ENCODE assay signal across 10 cellular contexts in genomic region chr5:146173597-146173996, GRCh38. TPM values are rescaled to one million over a fixed set of nuclear protein-coding genes. Genes with fewer than 3 reads are reported as not detected.
A peak's percentile ranks its signal among the peaks of the same experiment; 100 is the strongest.
DNase-seq lines count a peak whose midpoint lies in the region; ATAC-seq and TF ChIP-seq lines count a peak whose summit lies in the region.
"Had no signal": no experiment of that assay in that cellular context is flagged by ENCODE, and none has a peak within 500 bp of the region (broad histone marks: within the 10 kb centered on the region; RNA-seq: fewer than 3 reads in every experiment).

No MANE protein-coding gene starts in this region.

- intact Hi-C loops in breast epithelium (cut with DNase I; ENCODE audit: low total_unique reads) = no loop called here

- H3K9me3 ChIP-seq in breast epithelium = no peaks in the 10 kb centered on the region

- H3K27ac Mint-ChIP-seq in activated T-cell treated with anti-CD3 and anti-CD28 coated beads, Interleukin-2, amount 50 U/mL, for 24 hours = peak overlapping the region; percentile 28
- H3K27ac Mint-ChIP-seq in stimulated activated effector memory CD8-positive, alpha-beta T cell treated with anti-CD3 and anti-CD28 coated beads, Interleukin-12 subunit alpha, Interleukin-12 subunit beta, amount 100 ng/mL, for 72 hours = no peak overlapping the region

- TF ChIP-seq POLR2A in breast epithelium (IDR thresholded peaks at IDR 0.05) = no peak

- no peak for ATAC-seq in activated T-cell treated with anti-CD3 and anti-CD28 coated beads, Interleukin-2, amount 50 U/mL, for 4 hours
- ATAC-seq in GM21717 (IDR thresholded peaks at IDR 0.05; ENCODE audit: unreplicated experiment) = peak; percentile 90
- ATAC-seq in HG03280 (IDR thresholded peaks at IDR 0.05; ENCODE audit: unreplicated experiment) = peak; percentile 93
- peak; percentile 67 for ATAC-seq in stimulated activated effector memory CD8-positive, alpha-beta T cell treated with anti-CD3 and anti-CD28 coated beads, Interleukin-12 subunit alpha, Interleukin-12 subunit beta, amount 100 ng/mL, for 72 hours

- TF ChIP-seq CTCF in breast epithelium (IDR thresholded peaks at IDR 0.05) = no peak

- H3K27me3 ChIP-seq in breast epithelium = no peaks in the 10 kb centered on the region

- H3K9me3 Mint-ChIP-seq in activated T-cell treated with anti-CD3 and anti-CD28 coated beads, Interleukin-2, amount 50 U/mL, for 24 hours = no peaks in the 10 kb centered on the region
- no peaks in the 10 kb centered on the region for H3K9me3 Mint-ChIP-seq in activated T-cell treated with anti-CD3 and anti-CD28 coated beads, Interleukin-2, amount 50 U/mL, for 4 hours
- no peaks in the 10 kb centered on the region for H3K9me3 Mint-ChIP-seq in stimulated activated effector memory CD8-positive, alpha-beta T cell treated with anti-CD3 and anti-CD28 coated beads, Interleukin-12 subunit alpha, Interleukin-12 subunit beta, amount 100 ng/mL, for 72 hours

- peaks cover 77% of the 10 kb centered on the region for H3K36me3 Mint-ChIP-seq in activated T-cell treated with anti-CD3 and anti-CD28 coated beads, Interleukin-2, amount 50 U/mL, for 24 hours (ENCODE audit: low read depth)
- H3K36me3 Mint-ChIP-seq in activated T-cell treated with anti-CD3 and anti-CD28 coated beads, Interleukin-2, amount 50 U/mL, for 4 hours (ENCODE audit: insufficient read depth) = peaks cover 27% of the 10 kb centered on the region
- H3K36me3 Mint-ChIP-seq in stimulated activated effector memory CD8-positive, alpha-beta T cell treated with anti-CD3 and anti-CD28 coated beads, Interleukin-12 subunit alpha, Interleukin-12 subunit beta, amount 100 ng/mL, for 72 hours = peaks cover 99% of the 10 kb centered on the region

- no peaks in the 10 kb centered on the region for H3K4me1 ChIP-seq in breast epithelium

- H3K36me3 ChIP-seq in breast epithelium = peaks cover 7% of the 10 kb centered on the region

- H3K4me3 ChIP-seq in breast epithelium = no peak overlapping the region

- peaks cover 12% of the 10 kb centered on the region for H3K4me1 Mint-ChIP-seq in activated T-cell treated with anti-CD3 and anti-CD28 coated beads, Interleukin-2, amount 50 U/mL, for 24 hours (ENCODE audit: low read depth)
- peaks cover 11% of the 10 kb centered on the region for H3K4me1 Mint-ChIP-seq in activated T-cell treated with anti-CD3 and anti-CD28 coated beads, Interleukin-2, amount 50 U/mL, for 4 hours (ENCODE audit: low read depth)
- peaks cover 10% of the 10 kb centered on the region for H3K4me1 Mint-ChIP-seq in stimulated activated effector memory CD8-positive, alpha-beta T cell treated with anti-CD3 and anti-CD28 coated beads, Interleukin-12 subunit alpha, Interleukin-12 subunit beta, amount 100 ng/mL, for 72 hours

- H3K27ac ChIP-seq in breast epithelium = no peak overlapping the region

- DNase-seq in activated T-cell treated with anti-CD3 and anti-CD28 coated beads, Interleukin-2, amount 50 U/mL, for 24 hours = no peak
- DNase-seq in activated T-cell treated with anti-CD3 and anti-CD28 coated beads, Interleukin-2, amount 50 U/mL, for 4 hours = no peak
- DNase-seq in stimulated activated effector memory CD8-positive, alpha-beta T cell treated with anti-CD3 and anti-CD28 coated beads, Interleukin-12 subunit alpha, Interleukin-12 subunit beta, amount 100 ng/mL, for 72 hours (ENCODE audit: low spot score in 2 of 2) = no peak
- DNase-seq in stimulated activated CD4-positive, alpha-beta T cell treated with anti-CD3 and anti-CD28 coated beads, Interleukin-2, amount 100 ng/mL, for 48 hours = no peak
- DNase-seq in breast epithelium (ENCODE audit: low spot score in 2 of 2) (no peak), NCI-H2081 (lab: John Stamatoyannopoulos, UW) (no peak)
- DNase-seq: activated CD4-positive, CD25-positive, alpha-beta regulatory T cell treated with anti-CD3 and anti-CD28 coated beads, Interleukin-2, amount 50 U/mL, for 72 hours; stimulated activated naive CD4-positive, alpha-beta T cell had no signal

- H3K27me3 Mint-ChIP-seq in activated T-cell treated with anti-CD3 and anti-CD28 coated beads, Interleukin-2, amount 50 U/mL, for 24 hours = no peaks in the 10 kb centered on the region
- no peaks in the 10 kb centered on the region for H3K27me3 Mint-ChIP-seq in activated T-cell treated with anti-CD3 and anti-CD28 coated beads, Interleukin-2, amount 50 U/mL, for 4 hours (ENCODE audit: low read depth)

- H3K4me3 Mint-ChIP-seq in activated T-cell treated with anti-CD3 and anti-CD28 coated beads, Interleukin-2, amount 50 U/mL, for 24 hours = no peak overlapping the region
- H3K4me3 Mint-ChIP-seq in activated T-cell treated with anti-CD3 and anti-CD28 coated beads, Interleukin-2, amount 50 U/mL, for 4 hours = no peak overlapping the region
- no peak overlapping the region for H3K4me3 Mint-ChIP-seq in stimulated activated effector memory CD8-positive, alpha-beta T cell treated with anti-CD3 and anti-CD28 coated beads, Interleukin-12 subunit alpha, Interleukin-12 subunit beta, amount 100 ng/mL, for 72 hours

RNA-seq across cellular contexts. Expression of gene LARS1, which starts 8.9 kb away (rescaled TPM):
- 100 to 1,000 TPM; 163 to 178 (median 170) TPM for total RNA-seq in activated T-cell treated with anti-CD3 and anti-CD28 coated beads, Interleukin-2, amount 50 U/mL, for 4 hours
- total RNA-seq in breast epithelium = 100 to 1,000 TPM in 1 of 3 donors, 10 to 100 TPM in 2; 65.6 to 111 (median 89.9) TPM

RNA-seq across cellular contexts. Expression of gene RBM27, which starts 29.8 kb away (rescaled TPM):
- total RNA-seq in activated T-cell treated with anti-CD3 and anti-CD28 coated beads, Interleukin-2, amount 50 U/mL, for 4 hours = 10 to 100 TPM; 26.3 to 29.1 (median 28.8) TPM
- total RNA-seq in breast epithelium = 10 to 100 TPM; 20.6 to 32.3 (median 31.8) TPM

Comparison
In these comparisons a context has a peak if more than half of its experiments do, and no peak if none do; other contexts are left out.
1. ATAC-seq: peak in GM21717 (single experiment), HG03280 (single experiment) and stimulated activated effector memory CD8-positive, alpha-beta T cell treated with anti-CD3 and anti-CD28 coated beads, Interleukin-12 subunit alpha, Interleukin-12 subunit beta, amount 100 ng/mL, for 72 hours (single experiment); none in activated T-cell treated with anti-CD3 and anti-CD28 coated beads, Interleukin-2, amount 50 U/mL, for 4 hours (0 of 2).